In genomic region chr6:149871182-149871581, GRCh38 we compare ENCODE assay signal across 38 cellular contexts. TPM values are rescaled to one million over a fixed set of nuclear protein-coding genes. Genes with fewer than 3 reads are reported as not detected.
"Had no signal": no experiment of that assay in that cellular context is flagged by ENCODE, and none has a peak within 500 bp of the region (broad histone marks: within the 10 kb centered on the region; RNA-seq: fewer than 3 reads in every experiment).

No MANE protein-coding gene starts in this region.

- H3K4me3 ChIP-seq: adrenal gland, ascending aorta, body of pancreas, breast epithelium, cardiac muscle cell had no signal

- ATAC-seq: activated naive CD4-positive, alpha-beta T cell treated with anti-CD3 and anti-CD28 coated beads, Interleukin-2, amount 50 U/mL, for 72 hours; activated naive CD8-positive, alpha-beta T cell treated with anti-CD3 and anti-CD28 coated beads, Interleukin-2, amount 50 U/mL, for 24 hours; activated T-cell treated with anti-CD3 and anti-CD28 coated beads, Interleukin-2, amount 50 U/mL, for 4 hours; activated T-cell treated with anti-CD3 and anti-CD28 coated beads, Interleukin-2, amount 50 U/mL, for 72 hours; activated T-helper 17 cell treated with anti-CD3 and anti-CD28 coated beads, Interleukin-2, amount 50 U/mL, for 72 hours; body of pancreas had no signal

- DNase-seq: activated effector memory CD4-positive, alpha-beta T cell treated with anti-CD3 and anti-CD28 coated beads, Interleukin-2, amount 50 U/mL, for 16 hours; activated effector memory CD4-positive, alpha-beta T cell treated with Interleukin-2 at 50 U/mL for 16 hours; activated gamma-delta T cell; activated gamma-delta T cell treated with Interleukin-2 at 50 U/mL for 16 hours; activated naive CD4-positive, alpha-beta T cell; activated naive CD4-positive, alpha-beta T cell treated with anti-CD3 and anti-CD28 coated beads for 36 hours; activated naive CD4-positive, alpha-beta T cell treated with anti-CD3 and anti-CD28 coated beads, Interleukin-2, amount 10 ng/mL, durations not matched to agents 7 days and 5 days; activated naive CD4-positive, alpha-beta T cell treated with anti-CD3 and anti-CD28 coated beads, Interleukin-2, amount 50 U/mL, for 16 hours; activated naive CD4-positive, alpha-beta T cell treated with Interleukin-2 at 50 U/mL for 16 hours; activated naive CD8-positive, alpha-beta T cell treated with anti-CD3 and anti-CD28 coated beads for 36 hours; activated naive CD8-positive, alpha-beta T cell treated with anti-CD3 and anti-CD28 coated beads, Interleukin-2, amount 10 ng/mL, durations not matched to agents 7 days and 5 days; activated naive CD8-positive, alpha-beta T cell treated with anti-CD3 and anti-CD28 coated beads, Interleukin-2, amount 50 U/mL, for 24 hours; activated T-cell treated with anti-CD3 and anti-CD28 coated beads, Interleukin-2, amount 50 U/mL, for 24 hours; activated T-cell treated with anti-CD3 and anti-CD28 coated beads, Interleukin-2, amount 50 U/mL, for 4 hours; activated T-cell treated with anti-CD3 and anti-CD28 coated beads, Interleukin-2, amount 50 U/mL, for 48 hours; activated T-cell treated with anti-CD3 and anti-CD28 coated beads, Interleukin-2, amount 50 U/mL, for 72 hours; adrenal gland; amniotic stem cell; amygdala; anterior cingulate cortex; aorta; body of pancreas; brain microvascular endothelial cell; caudate nucleus; central memory CD4-positive, alpha-beta T cell; cerebellar nuclear complex had no signal

- H3K36me3 ChIP-seq: adrenal gland, ascending aorta, brain microvascular endothelial cell, breast epithelium, cardiac muscle cell had no signal

- FAIRE-seq: astrocyte, bronchial epithelial cell had no signal

- H3K9me3 ChIP-seq: adrenal gland, ascending aorta, body of pancreas, breast epithelium had no signal

- H3K4me1 ChIP-seq: adrenal gland, ascending aorta, body of pancreas, breast epithelium had no signal

- H3K27me3 ChIP-seq: adrenal gland, ascending aorta, body of pancreas, brain microvascular endothelial cell, breast epithelium had no signal

- H3K27ac ChIP-seq: adrenal gland, ascending aorta, body of pancreas, brain microvascular endothelial cell, breast epithelium, cardiac muscle cell had no signal

RNA-seq across cellular contexts. Expression of gene RAET1E, which starts 26.7 kb away (rescaled TPM):
- total RNA-seq: activated naive CD4-positive, alpha-beta T cell treated with anti-CD3 and anti-CD28 coated beads for 36 hours; activated naive CD8-positive, alpha-beta T cell treated with anti-CD3 and anti-CD28 coated beads for 36 hours; activated naive CD8-positive, alpha-beta T cell treated with anti-CD3 and anti-CD28 coated beads, Interleukin-2, amount 10 ng/mL, durations not matched to agents 7 days and 5 days; activated T-cell treated with anti-CD3 and anti-CD28 coated beads, Interleukin-2, amount 50 U/mL, for 4 hours; activated T-cell treated with anti-CD3 and anti-CD28 coated beads, Interleukin-2, amount 50 U/mL, for 72 hours; activated T-helper 1 cell treated with anti-CD3 and anti-CD28 coated beads, Interleukin-12 subunit alpha, Interleukin-12 subunit beta, Interleukin-2, Interleukin-4 antibody, amounts not matched to agents 30 ng/mL and 10 ng/mL and 1 ng/mL, durations not matched to agents 14 hours and 24 hours and 36 hours; activated T-helper 2 cell treated with anti-CD3 and anti-CD28 coated beads, Interferon-gamma antibody, Interleukin-2, Interleukin-4, amounts not matched to agents 10 μg/mL and 5 μg/mL and 100 μg/mL, durations not matched to agents 14 hours and 24 hours and 36 hours; ascending aorta; astrocyte; body of pancreas; cardiac muscle cell; cardiac septum; cerebellum; chondrocyte had no signal
- polyA plus RNA-seq: cardiac muscle cell had no signal

RNA-seq across cellular contexts. Expression of gene RAET1G, which starts 51.7 kb away (rescaled TPM):
- total RNA-seq: activated naive CD4-positive, alpha-beta T cell treated with anti-CD3 and anti-CD28 coated beads for 36 hours; activated naive CD4-positive, alpha-beta T cell treated with anti-CD3 and anti-CD28 coated beads, Interleukin-2, amount 50 U/mL, for 72 hours; activated naive CD8-positive, alpha-beta T cell treated with anti-CD3 and anti-CD28 coated beads for 36 hours; activated naive CD8-positive, alpha-beta T cell treated with anti-CD3 and anti-CD28 coated beads, Interleukin-2, amount 10 ng/mL, durations not matched to agents 7 days and 5 days; activated T-cell treated with anti-CD3 and anti-CD28 coated beads, Interleukin-2, amount 50 U/mL, for 4 hours; activated T-cell treated with anti-CD3 and anti-CD28 coated beads, Interleukin-2, amount 50 U/mL, for 72 hours; activated T-helper 17 cell treated with anti-CD3 and anti-CD28 coated beads, Interleukin-2, amount 50 U/mL, for 72 hours; activated T-helper 2 cell treated with anti-CD3 and anti-CD28 coated beads, Interferon-gamma antibody, Interleukin-2, Interleukin-4, amounts not matched to agents 10 μg/mL and 5 μg/mL and 100 μg/mL, durations not matched to agents 14 hours and 24 hours and 36 hours; ascending aorta; astrocyte; body of pancreas; cardiac muscle cell; cerebellum had no signal
- polyA plus RNA-seq: cardiac muscle cell had no signal
